ENCODE assay signal across 10 cellular contexts in the genomic region with DNA sequence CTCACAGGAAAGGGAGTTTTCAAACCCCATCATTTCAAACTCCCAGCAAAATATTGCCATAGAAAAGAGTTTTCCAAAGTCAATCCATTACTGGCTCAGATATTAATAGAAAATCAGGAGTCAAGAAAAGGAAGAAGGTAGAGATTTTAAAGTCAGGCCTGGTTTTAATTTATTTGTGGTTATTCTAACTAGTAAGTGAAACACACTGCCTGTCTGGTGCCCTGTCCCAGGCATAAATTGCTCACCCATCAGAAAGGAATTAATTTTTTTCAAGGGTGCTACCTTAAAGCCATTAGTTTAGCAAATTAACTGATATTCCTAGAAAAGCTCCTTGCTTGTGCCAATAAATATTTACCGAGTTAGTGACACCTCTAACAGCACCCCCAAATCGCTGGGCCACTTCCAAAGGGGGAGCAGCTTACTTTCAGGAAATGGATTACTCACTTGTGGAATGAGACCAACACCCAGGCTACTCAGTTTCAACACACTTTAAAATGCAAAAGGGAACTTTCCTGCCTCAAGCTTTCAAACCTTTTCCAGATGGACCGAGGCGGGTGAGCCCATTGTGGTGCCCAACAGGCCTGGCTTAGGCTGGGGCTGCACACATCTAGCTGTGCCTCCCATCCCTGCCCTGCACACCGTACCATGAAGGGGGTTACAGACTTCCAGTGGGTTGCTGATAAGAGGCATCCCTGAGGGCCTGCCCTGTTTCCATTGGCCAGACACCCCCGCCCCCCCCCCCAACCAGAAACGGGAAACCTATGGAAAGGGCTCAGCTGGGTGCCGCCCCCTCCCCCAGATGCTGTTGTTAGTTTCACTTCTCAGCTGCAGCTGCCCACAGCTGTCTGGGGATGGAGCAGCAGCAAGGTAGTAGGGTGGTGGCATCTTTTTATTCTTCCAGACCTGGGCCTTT.
DNase-seq lines count a peak whose midpoint lies in the region; ATAC-seq and TF ChIP-seq lines count a peak whose summit lies in the region.
"Had no signal": no experiment of that assay in that cellular context is flagged by ENCODE, and none has a peak within 500 bp of the region (broad histone marks: within the 10 kb centered on the region; RNA-seq: fewer than 3 reads in every experiment).

No MANE protein-coding gene starts in this region.

- H3K27me3 ChIP-seq in left lung, result no peaks in the 10 kb centered on the region
- H3K27me3 ChIP-seq in vagina, result no peaks in the 10 kb centered on the region
- H3K27me3 ChIP-seq: dorsolateral prefrontal cortex had no signal

- H3K4me1 ChIP-seq in left lung, result peaks cover 16 to 19% of the 10 kb centered on the region in 2 donors
- peaks cover 60% of the 10 kb centered on the region for H3K4me1 ChIP-seq in vagina

- peak; percentile 45 for ATAC-seq in activated CD8-positive, alpha-beta T cell treated with anti-CD3 and anti-CD28 coated beads for 36 hours
- no peak for ATAC-seq in activated CD8-positive, alpha-beta T cell treated with anti-CD3 and anti-CD28 coated beads, Interleukin-2, amount 10 ng/mL, durations not matched to agents 7 days and 5 days
- ATAC-seq in left lung (peak; percentile 33), GM19324 (IDR thresholded peaks at IDR 0.05; ENCODE audit: low FRiP score, unreplicated experiment) (no peak)

- CTCF ChIA-PET in activated CD8-positive, alpha-beta T cell treated with anti-CD3 and anti-CD28 coated beads for 36 hours (lab: Charles Lee), result interaction anchor here (1.2 to 1.6 kb wide), 3 partner anchors 8 to 92 kb away, joined by 3 to 5 read pairs (median 3); no protein-coding TSS in a partner anchor
- CTCF ChIA-PET in activated CD8-positive, alpha-beta T cell treated with anti-CD3 and anti-CD28 coated beads, Interleukin-2, amount 10 ng/mL, durations not matched to agents 7 days and 5 days (lab: Charles Lee), result interaction anchor here (0.9 to 1.2 kb wide), 2 partner anchors 10 to 42 kb away, joined by 3 read pairs; no protein-coding TSS in a partner anchor
- CTCF ChIA-PET in activated naive CD4-positive, alpha-beta T cell treated with anti-CD3 and anti-CD28 coated beads, Interleukin-2, amount 10 ng/mL, durations not matched to agents 7 days and 5 days (lab: Charles Lee), result interaction anchor here (0.6 to 1.9 kb wide), 4 partner anchors 11 to 527 kb away, joined by 3 to 7 read pairs (median 4); no protein-coding TSS in a partner anchor

- H3K4me1 Mint-ChIP-seq in activated CD8-positive, alpha-beta T cell treated with anti-CD3 and anti-CD28 coated beads for 36 hours (ENCODE audit: low read depth), result peaks cover 17% of the 10 kb centered on the region
- H3K4me1 Mint-ChIP-seq in activated CD8-positive, alpha-beta T cell treated with anti-CD3 and anti-CD28 coated beads, Interleukin-2, amount 10 ng/mL, durations not matched to agents 7 days and 5 days (ENCODE audit: low read depth), result peaks cover 24% of the 10 kb centered on the region
- H3K4me1 Mint-ChIP-seq in activated naive CD4-positive, alpha-beta T cell treated with anti-CD3 and anti-CD28 coated beads, Interleukin-2, amount 10 ng/mL, durations not matched to agents 7 days and 5 days, result peaks cover 10% of the 10 kb centered on the region

- intact Hi-C loops in activated CD8-positive, alpha-beta T cell treated with anti-CD3 and anti-CD28 coated beads for 36 hours (cut with micrococcal nuclease), result no loop called here
- intact Hi-C loops in left lung (cut with DNase I), result no loop called here
- intact Hi-C loops in vagina (cut with DNase I), result no loop called here

- POLR2A ChIA-PET in activated CD8-positive, alpha-beta T cell treated with anti-CD3 and anti-CD28 coated beads for 36 hours (lab: Charles Lee), result interaction anchor here (1.0 kb wide), 1 partner anchor 17 kb away, joined by 4 read pairs; no protein-coding TSS in a partner anchor
- POLR2A ChIA-PET in activated CD8-positive, alpha-beta T cell treated with anti-CD3 and anti-CD28 coated beads, Interleukin-2, amount 10 ng/mL, durations not matched to agents 7 days and 5 days (lab: Charles Lee), result interaction anchor here (1.4 kb wide), 1 partner anchor 15 kb away, joined by 5 read pairs; no protein-coding TSS in a partner anchor

- peak; percentile 20 for DNase-seq in activated CD8-positive, alpha-beta T cell treated with anti-CD3 and anti-CD28 coated beads for 36 hours
- no peak for DNase-seq in activated CD8-positive, alpha-beta T cell treated with anti-CD3 and anti-CD28 coated beads, Interleukin-2, amount 10 ng/mL, durations not matched to agents 7 days and 5 days
- peak; percentile 88 to 90 for DNase-seq in cardiac fibroblast (ENCODE audit: low read depth in 2 of 2)
- DNase-seq in left lung, result no peak
- DNase-seq in vagina (ENCODE audit: extremely low spot score in 2 of 2), result no peak
- no peak for DNase-seq in activated naive CD4-positive, alpha-beta T cell treated with anti-CD3 and anti-CD28 coated beads, Interleukin-2, amount 10 ng/mL, durations not matched to agents 7 days and 5 days
- no peak for DNase-seq in activated naive CD4-positive, alpha-beta T cell (lab: John Stamatoyannopoulos, UW)
- DNase-seq: 8988T, dorsolateral prefrontal cortex had no signal

- H3K9me3 Mint-ChIP-seq in activated CD8-positive, alpha-beta T cell treated with anti-CD3 and anti-CD28 coated beads for 36 hours, result no peaks in the 10 kb centered on the region
- no peaks in the 10 kb centered on the region for H3K9me3 Mint-ChIP-seq in activated CD8-positive, alpha-beta T cell treated with anti-CD3 and anti-CD28 coated beads, Interleukin-2, amount 10 ng/mL, durations not matched to agents 7 days and 5 days (ENCODE audit: insufficient read depth)
- no peaks in the 10 kb centered on the region for H3K9me3 Mint-ChIP-seq in activated naive CD4-positive, alpha-beta T cell treated with anti-CD3 and anti-CD28 coated beads, Interleukin-2, amount 10 ng/mL, durations not matched to agents 7 days and 5 days

- no peak for TF ChIP-seq POLR2A in vagina (IDR thresholded peaks at IDR 0.05)

- H3K36me3 ChIP-seq in left lung, result no peaks in the 10 kb centered on the region
- H3K36me3 ChIP-seq in vagina, result no peaks in the 10 kb centered on the region

- peak overlapping the region in 1 of 2 donors; percentile 31 for H3K27ac ChIP-seq in left lung
- peak overlapping the region; percentile 92 for H3K27ac ChIP-seq in vagina

- no peaks in the 10 kb centered on the region for H3K9me3 ChIP-seq in left lung
- no peaks in the 10 kb centered on the region for H3K9me3 ChIP-seq in vagina

- no peak for TF ChIP-seq CTCF in activated CD8-positive, alpha-beta T cell treated with anti-CD3 and anti-CD28 coated beads for 36 hours (IDR thresholded peaks at IDR 0.05)
- TF ChIP-seq CTCF in cardiac fibroblast (IDR thresholded peaks at IDR 0.05; ENCODE audit: low read depth, low read length) (no peak), left lung (IDR thresholded peaks at IDR 0.05) (no peak), vagina (IDR thresholded peaks at IDR 0.05) (no peak)

- peak overlapping the region in 1 of 2 donors; percentile 27 for H3K4me3 ChIP-seq in cardiac fibroblast (replicated peaks in 1 of 2; ENCODE audit: low read depth in 2 of 2, low read length in 2 of 2)
- H3K4me3 ChIP-seq in left lung, result no peak overlapping the region
- no peak overlapping the region for H3K4me3 ChIP-seq in vagina
- H3K4me3 ChIP-seq: dorsolateral prefrontal cortex had no signal

- H3K27me3 Mint-ChIP-seq in activated CD8-positive, alpha-beta T cell treated with anti-CD3 and anti-CD28 coated beads for 36 hours, result peaks cover 23% of the 10 kb centered on the region
- peaks cover 64% of the 10 kb centered on the region for H3K27me3 Mint-ChIP-seq in activated CD8-positive, alpha-beta T cell treated with anti-CD3 and anti-CD28 coated beads, Interleukin-2, amount 10 ng/mL, durations not matched to agents 7 days and 5 days (ENCODE audit: low read depth)
- H3K27me3 Mint-ChIP-seq in activated naive CD4-positive, alpha-beta T cell treated with anti-CD3 and anti-CD28 coated beads, Interleukin-2, amount 10 ng/mL, durations not matched to agents 7 days and 5 days, result peaks cover 45% of the 10 kb centered on the region

- no peak overlapping the region for H3K27ac Mint-ChIP-seq in activated CD8-positive, alpha-beta T cell treated with anti-CD3 and anti-CD28 coated beads for 36 hours
- no peak overlapping the region for H3K27ac Mint-ChIP-seq in activated CD8-positive, alpha-beta T cell treated with anti-CD3 and anti-CD28 coated beads, Interleukin-2, amount 10 ng/mL, durations not matched to agents 7 days and 5 days
- no peak overlapping the region for H3K27ac Mint-ChIP-seq in activated naive CD4-positive, alpha-beta T cell treated with anti-CD3 and anti-CD28 coated beads, Interleukin-2, amount 10 ng/mL, durations not matched to agents 7 days and 5 days

- peaks cover 2% of the 10 kb centered on the region for H3K36me3 Mint-ChIP-seq in activated CD8-positive, alpha-beta T cell treated with anti-CD3 and anti-CD28 coated beads for 36 hours (ENCODE audit: low read depth)
- peaks cover 3% of the 10 kb centered on the region for H3K36me3 Mint-ChIP-seq in activated CD8-positive, alpha-beta T cell treated with anti-CD3 and anti-CD28 coated beads, Interleukin-2, amount 10 ng/mL, durations not matched to agents 7 days and 5 days (ENCODE audit: low read depth)
- no peaks in the 10 kb centered on the region for H3K36me3 Mint-ChIP-seq in activated naive CD4-positive, alpha-beta T cell treated with anti-CD3 and anti-CD28 coated beads, Interleukin-2, amount 10 ng/mL, durations not matched to agents 7 days and 5 days

- no peak overlapping the region for H3K4me3 Mint-ChIP-seq in activated CD8-positive, alpha-beta T cell treated with anti-CD3 and anti-CD28 coated beads for 36 hours
- no peak overlapping the region for H3K4me3 Mint-ChIP-seq in activated CD8-positive, alpha-beta T cell treated with anti-CD3 and anti-CD28 coated beads, Interleukin-2, amount 10 ng/mL, durations not matched to agents 7 days and 5 days
- H3K4me3 Mint-ChIP-seq in activated naive CD4-positive, alpha-beta T cell treated with anti-CD3 and anti-CD28 coated beads, Interleukin-2, amount 10 ng/mL, durations not matched to agents 7 days and 5 days, result no peak overlapping the region

Comparison
In these comparisons a context has a peak if more than half of its experiments do, and no peak if none do; other contexts are left out.
1. ATAC-seq: peak in activated CD8-positive, alpha-beta T cell treated with anti-CD3 and anti-CD28 coated beads for 36 hours (single experiment) and left lung (single experiment); none in activated CD8-positive, alpha-beta T cell treated with anti-CD3 and anti-CD28 coated beads, Interleukin-2, amount 10 ng/mL, durations not matched to agents 7 days and 5 days (single experiment) and GM19324 (single experiment).
2. DNase-seq: peak in activated CD8-positive, alpha-beta T cell treated with anti-CD3 and anti-CD28 coated beads for 36 hours (single experiment) and cardiac fibroblast (2 of 2); none in activated CD8-positive, alpha-beta T cell treated with anti-CD3 and anti-CD28 coated beads, Interleukin-2, amount 10 ng/mL, durations not matched to agents 7 days and 5 days (single experiment), left lung (0 of 2), vagina (0 of 2), activated naive CD4-positive, alpha-beta T cell treated with anti-CD3 and anti-CD28 coated beads, Interleukin-2, amount 10 ng/mL, durations not matched to agents 7 days and 5 days (single experiment) and activated naive CD4-positive, alpha-beta T cell (0 of 4).